In genomic region chr2:60839126-60839813, GRCh38 we compare ENCODE assay signal across 12 cellular contexts. TPM values are rescaled to one million over a fixed set of nuclear protein-coding genes. Genes with fewer than 3 reads are reported as not detected.
DNase-seq lines count a peak whose midpoint lies in the region; ATAC-seq and TF ChIP-seq lines count a peak whose summit lies in the region.
"Had no signal": no experiment of that assay in that cellular context is flagged by ENCODE, and none has a peak within 500 bp of the region (broad histone marks: within the 10 kb centered on the region; RNA-seq: fewer than 3 reads in every experiment).

No MANE protein-coding gene starts in this region.

- H3K4me1 ChIP-seq in thyroid gland = no peaks in the 10 kb centered on the region
- H3K4me1 ChIP-seq: SJSA1 had no signal

- no peaks in the 10 kb centered on the region for H3K9me3 Mint-ChIP-seq in activated T-helper 17 cell treated with anti-CD3 and anti-CD28 coated beads, Interleukin-2, amount 50 U/mL, for 72 hours
- no peaks in the 10 kb centered on the region for H3K9me3 Mint-ChIP-seq in activated T-cell treated with anti-CD3 and anti-CD28 coated beads, Interleukin-2, amount 50 U/mL, for 24 hours

- no peak overlapping the region for H3K27ac ChIP-seq in thyroid gland
- H3K27ac ChIP-seq: BLaER1 treated with 17β-estradiol and CSF1 and Interleukin-3, amounts not matched to agents 10 nM and 100 nM; SJSA1 had no signal

- H3K36me3 ChIP-seq in thyroid gland = no peaks in the 10 kb centered on the region
- H3K36me3 ChIP-seq: BLaER1 treated with 17β-estradiol and CSF1 and Interleukin-3, amounts not matched to agents 10 nM and 100 nM; SJSA1 had no signal

- ATAC-seq in GM21367 (IDR thresholded peaks at IDR 0.05; ENCODE audit: unreplicated experiment) = peak; percentile 33
- ATAC-seq in HG03064 (IDR thresholded peaks at IDR 0.05; ENCODE audit: low read depth, unreplicated experiment) = peak; percentile 49
- peak; percentile 12 for ATAC-seq in activated T-helper 17 cell treated with anti-CD3 and anti-CD28 coated beads, Interleukin-2, amount 50 U/mL, for 72 hours (replicated peaks)

- peaks cover 15% of the 10 kb centered on the region for H3K4me1 Mint-ChIP-seq in activated T-helper 17 cell treated with anti-CD3 and anti-CD28 coated beads, Interleukin-2, amount 50 U/mL, for 72 hours
- H3K4me1 Mint-ChIP-seq in activated T-cell treated with anti-CD3 and anti-CD28 coated beads, Interleukin-2, amount 50 U/mL, for 24 hours (ENCODE audit: low read depth) = peaks cover 36% of the 10 kb centered on the region

- 84 to 86% methylated on average over 9 of the region's 9 CpGs for WGBS in thyroid gland, 2 donors

- DNase-seq in GM13977 (ENCODE audit: low spot score) = peak; percentile 42
- no peak for DNase-seq in stimulated activated CD4-positive, alpha-beta T cell treated with anti-CD3 and anti-CD28 coated beads, Interleukin-15, amount 100 ng/mL, for 24 hours
- DNase-seq in activated T-cell treated with anti-CD3 and anti-CD28 coated beads, Interleukin-2, amount 50 U/mL, for 24 hours = no peak
- no peak for DNase-seq in EL
- DNase-seq in thyroid gland = no peak
- DNase-seq: mesenchymal stem cell, NCI-H1105 had no signal

- no peaks in the 10 kb centered on the region for H3K36me3 Mint-ChIP-seq in activated T-helper 17 cell treated with anti-CD3 and anti-CD28 coated beads, Interleukin-2, amount 50 U/mL, for 72 hours (ENCODE audit: low read depth)
- no peaks in the 10 kb centered on the region for H3K36me3 Mint-ChIP-seq in activated T-cell treated with anti-CD3 and anti-CD28 coated beads, Interleukin-2, amount 50 U/mL, for 24 hours (ENCODE audit: low read depth)

- no peak overlapping the region for H3K4me3 ChIP-seq in thyroid gland (replicated peaks in 1 of 3)
- H3K4me3 ChIP-seq: BLaER1 treated with 17β-estradiol and CSF1 and Interleukin-3, amounts not matched to agents 10 nM and 100 nM; SJSA1 had no signal

- peaks cover 6% of the 10 kb centered on the region for H3K27me3 Mint-ChIP-seq in activated T-helper 17 cell treated with anti-CD3 and anti-CD28 coated beads, Interleukin-2, amount 50 U/mL, for 72 hours
- peaks cover 5% of the 10 kb centered on the region for H3K27me3 Mint-ChIP-seq in activated T-cell treated with anti-CD3 and anti-CD28 coated beads, Interleukin-2, amount 50 U/mL, for 24 hours

- no peaks in the 10 kb centered on the region for H3K9me3 ChIP-seq in thyroid gland
- H3K9me3 ChIP-seq: BLaER1 treated with 17β-estradiol and CSF1 and Interleukin-3, amounts not matched to agents 10 nM and 100 nM; SJSA1 had no signal

- in situ Hi-C loops in GM13977 (cut with MboI; ENCODE audit: low pct_unique_long_range_greater_than_20kb, low sequenced_read_pairs, unreplicated experiment) = no loop called here

- no peaks in the 10 kb centered on the region for H3K27me3 ChIP-seq in thyroid gland
- H3K27me3 ChIP-seq: BLaER1 treated with 17β-estradiol and CSF1 and Interleukin-3, amounts not matched to agents 10 nM and 100 nM had no signal

- H3K27ac Mint-ChIP-seq in activated T-helper 17 cell treated with anti-CD3 and anti-CD28 coated beads, Interleukin-2, amount 50 U/mL, for 72 hours = no peak overlapping the region
- no peak overlapping the region for H3K27ac Mint-ChIP-seq in activated T-cell treated with anti-CD3 and anti-CD28 coated beads, Interleukin-2, amount 50 U/mL, for 24 hours

- intact Hi-C loops in thyroid gland (cut with DNase I) = no loop called here

- no peak for TF ChIP-seq POLR2A in thyroid gland (IDR thresholded peaks at IDR 0.05)

- no peak overlapping the region for H3K4me3 Mint-ChIP-seq in activated T-helper 17 cell treated with anti-CD3 and anti-CD28 coated beads, Interleukin-2, amount 50 U/mL, for 72 hours
- H3K4me3 Mint-ChIP-seq in activated T-cell treated with anti-CD3 and anti-CD28 coated beads, Interleukin-2, amount 50 U/mL, for 24 hours = no peak overlapping the region

- peak; percentile 39 for TF ChIP-seq CTCF in GM13977 (IDR thresholded peaks at IDR 0.05; ENCODE audit: extremely low read depth, insufficient read depth, missing control alignments)
- TF ChIP-seq CTCF in thyroid gland (IDR thresholded peaks at IDR 0.05) = no peak

RNA-seq across cellular contexts. Expression of gene REL, which starts 42.1 kb away (rescaled TPM):
- total RNA-seq in activated T-helper 17 cell treated with anti-CD3 and anti-CD28 coated beads, Interleukin-2, amount 50 U/mL, for 72 hours = 10 to 100 TPM; 13.9 to 60.1 TPM
- 10 to 100 TPM; 15.0 to 32.1 (median 16.9) TPM for total RNA-seq in thyroid gland
